Comparison of ENCODE assay signal across 1 cellular context in the genomic region with DNA sequence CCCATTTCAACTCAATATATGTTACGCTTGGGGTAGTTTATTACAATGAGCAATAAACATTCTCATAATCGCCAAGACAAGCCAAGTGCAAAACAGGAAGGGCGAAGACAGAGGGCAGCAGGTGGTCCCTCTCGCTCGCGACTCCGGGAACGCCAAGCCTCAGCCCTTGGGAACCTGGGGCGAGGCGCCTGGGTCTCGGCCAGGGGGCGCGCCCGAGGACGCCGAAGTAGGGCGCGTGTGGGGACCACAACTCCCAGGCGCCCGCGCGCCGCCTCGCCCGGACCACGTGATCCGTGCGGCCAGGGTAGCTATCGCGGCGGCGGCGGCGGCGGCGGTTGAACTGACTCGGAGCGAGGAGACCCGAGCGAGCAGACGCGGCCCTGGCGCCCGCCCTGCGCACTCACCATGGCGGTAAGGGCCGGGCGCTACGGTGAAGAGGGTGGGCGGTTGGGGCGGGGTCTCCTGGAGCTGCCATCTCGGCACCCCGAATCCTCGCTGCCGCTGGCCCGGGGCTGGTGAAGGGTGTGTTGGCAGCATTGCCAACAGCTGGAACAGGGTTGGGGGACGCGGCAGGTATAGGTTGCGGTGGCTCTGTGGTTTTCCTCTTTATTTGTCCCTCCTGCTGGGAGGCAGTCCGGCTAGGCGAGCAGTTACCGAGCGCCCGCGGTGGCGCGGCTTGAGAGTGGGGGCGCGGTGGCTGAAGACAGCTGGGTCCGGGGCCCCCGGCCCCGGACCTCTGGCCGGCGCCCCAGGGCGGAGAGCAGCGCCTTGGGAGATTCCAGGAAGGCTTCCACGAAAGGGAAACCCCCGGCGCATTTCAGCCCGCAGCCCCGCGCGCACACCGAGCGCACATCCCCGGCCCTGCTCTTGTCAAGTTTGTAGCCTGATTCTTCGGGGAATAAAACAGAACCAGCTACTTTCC.
TF ChIP-seq lines count a peak whose summit lies in the region.

A gene with protein sequence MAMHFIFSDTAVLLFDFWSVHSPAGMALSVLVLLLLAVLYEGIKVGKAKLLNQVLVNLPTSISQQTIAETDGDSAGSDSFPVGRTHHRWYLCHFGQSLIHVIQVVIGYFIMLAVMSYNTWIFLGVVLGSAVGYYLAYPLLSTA (plus strand): TSS at position 338 of the 922 bp plus-strand sequence. CDS start 68 bp downstream, at position 406.

TF ChIP-seq in GM23338, 12 proteins besides CTCF, POLR2A, EP300 and RAD21 (continued from another document):
- TF ChIP-seq, protein P1, sequence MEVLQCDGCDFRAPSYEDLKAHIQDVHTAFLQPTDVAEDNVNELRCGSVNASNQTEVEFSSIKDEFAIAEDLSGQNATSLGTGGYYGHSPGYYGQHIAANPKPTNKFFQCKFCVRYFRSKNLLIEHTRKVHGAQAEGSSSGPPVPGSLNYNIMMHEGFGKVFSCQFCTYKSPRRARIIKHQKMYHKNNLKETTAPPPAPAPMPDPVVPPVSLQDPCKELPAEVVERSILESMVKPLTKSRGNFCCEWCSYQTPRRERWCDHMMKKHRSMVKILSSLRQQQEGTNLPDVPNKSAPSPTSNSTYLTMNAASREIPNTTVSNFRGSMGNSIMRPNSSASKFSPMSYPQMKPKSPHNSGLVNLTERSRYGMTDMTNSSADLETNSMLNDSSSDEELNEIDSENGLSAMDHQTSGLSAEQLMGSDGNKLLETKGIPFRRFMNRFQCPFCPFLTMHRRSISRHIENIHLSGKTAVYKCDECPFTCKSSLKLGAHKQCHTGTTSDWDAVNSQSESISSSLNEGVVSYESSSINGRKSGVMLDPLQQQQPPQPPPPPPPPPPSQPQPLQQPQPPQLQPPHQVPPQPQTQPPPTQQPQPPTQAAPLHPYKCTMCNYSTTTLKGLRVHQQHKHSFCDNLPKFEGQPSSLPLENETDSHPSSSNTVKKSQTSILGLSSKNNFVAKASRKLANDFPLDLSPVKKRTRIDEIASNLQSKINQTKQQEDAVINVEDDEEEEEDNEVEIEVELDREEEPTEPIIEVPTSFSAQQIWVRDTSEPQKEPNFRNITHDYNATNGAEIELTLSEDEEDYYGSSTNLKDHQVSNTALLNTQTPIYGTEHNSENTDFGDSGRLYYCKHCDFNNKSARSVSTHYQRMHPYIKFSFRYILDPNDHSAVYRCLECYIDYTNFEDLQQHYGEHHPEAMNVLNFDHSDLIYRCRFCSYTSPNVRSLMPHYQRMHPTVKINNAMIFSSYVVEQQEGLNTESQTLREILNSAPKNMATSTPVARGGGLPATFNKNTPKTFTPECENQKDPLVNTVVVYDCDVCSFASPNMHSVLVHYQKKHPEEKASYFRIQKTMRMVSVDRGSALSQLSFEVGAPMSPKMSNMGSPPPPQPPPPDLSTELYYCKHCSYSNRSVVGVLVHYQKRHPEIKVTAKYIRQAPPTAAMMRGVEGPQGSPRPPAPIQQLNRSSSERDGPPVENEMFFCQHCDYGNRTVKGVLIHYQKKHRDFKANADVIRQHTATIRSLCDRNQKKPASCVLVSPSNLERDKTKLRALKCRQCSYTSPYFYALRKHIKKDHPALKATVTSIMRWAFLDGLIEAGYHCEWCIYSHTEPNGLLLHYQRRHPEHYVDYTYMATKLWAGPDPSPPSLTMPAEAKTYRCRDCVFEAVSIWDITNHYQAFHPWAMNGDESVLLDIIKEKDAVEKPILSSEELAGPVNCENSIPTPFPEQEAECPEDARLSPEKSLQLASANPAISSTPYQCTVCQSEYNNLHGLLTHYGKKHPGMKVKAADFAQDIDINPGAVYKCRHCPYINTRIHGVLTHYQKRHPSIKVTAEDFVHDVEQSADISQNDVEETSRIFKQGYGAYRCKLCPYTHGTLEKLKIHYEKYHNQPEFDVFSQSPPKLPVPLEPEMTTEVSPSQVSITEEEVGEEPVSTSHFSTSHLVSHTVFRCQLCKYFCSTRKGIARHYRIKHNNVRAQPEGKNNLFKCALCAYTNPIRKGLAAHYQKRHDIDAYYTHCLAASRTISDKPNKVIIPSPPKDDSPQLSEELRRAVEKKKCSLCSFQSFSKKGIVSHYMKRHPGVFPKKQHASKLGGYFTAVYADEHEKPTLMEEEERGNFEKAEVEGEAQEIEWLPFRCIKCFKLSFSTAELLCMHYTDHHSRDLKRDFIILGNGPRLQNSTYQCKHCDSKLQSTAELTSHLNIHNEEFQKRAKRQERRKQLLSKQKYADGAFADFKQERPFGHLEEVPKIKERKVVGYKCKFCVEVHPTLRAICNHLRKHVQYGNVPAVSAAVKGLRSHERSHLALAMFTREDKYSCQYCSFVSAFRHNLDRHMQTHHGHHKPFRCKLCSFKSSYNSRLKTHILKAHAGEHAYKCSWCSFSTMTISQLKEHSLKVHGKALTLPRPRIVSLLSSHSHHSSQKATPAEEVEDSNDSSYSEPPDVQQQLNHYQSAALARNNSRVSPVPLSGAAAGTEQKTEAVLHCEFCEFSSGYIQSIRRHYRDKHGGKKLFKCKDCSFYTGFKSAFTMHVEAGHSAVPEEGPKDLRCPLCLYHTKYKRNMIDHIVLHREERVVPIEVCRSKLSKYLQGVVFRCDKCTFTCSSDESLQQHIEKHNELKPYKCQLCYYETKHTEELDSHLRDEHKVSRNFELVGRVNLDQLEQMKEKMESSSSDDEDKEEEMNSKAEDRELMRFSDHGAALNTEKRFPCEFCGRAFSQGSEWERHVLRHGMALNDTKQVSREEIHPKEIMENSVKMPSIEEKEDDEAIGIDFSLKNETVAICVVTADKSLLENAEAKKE (CRISPR knock-in tag; IDR thresholded peaks at IDR 0.05), result no peak
- TF ChIP-seq EZH2phosphoT487 (IDR thresholded peaks at IDR 0.05; ENCODE audit: unreplicated experiment), result no peak
- TF ChIP-seq ZNF114 (CRISPR knock-in tag; IDR thresholded peaks at IDR 0.05), result no peak
- TF ChIP-seq, protein P2, sequence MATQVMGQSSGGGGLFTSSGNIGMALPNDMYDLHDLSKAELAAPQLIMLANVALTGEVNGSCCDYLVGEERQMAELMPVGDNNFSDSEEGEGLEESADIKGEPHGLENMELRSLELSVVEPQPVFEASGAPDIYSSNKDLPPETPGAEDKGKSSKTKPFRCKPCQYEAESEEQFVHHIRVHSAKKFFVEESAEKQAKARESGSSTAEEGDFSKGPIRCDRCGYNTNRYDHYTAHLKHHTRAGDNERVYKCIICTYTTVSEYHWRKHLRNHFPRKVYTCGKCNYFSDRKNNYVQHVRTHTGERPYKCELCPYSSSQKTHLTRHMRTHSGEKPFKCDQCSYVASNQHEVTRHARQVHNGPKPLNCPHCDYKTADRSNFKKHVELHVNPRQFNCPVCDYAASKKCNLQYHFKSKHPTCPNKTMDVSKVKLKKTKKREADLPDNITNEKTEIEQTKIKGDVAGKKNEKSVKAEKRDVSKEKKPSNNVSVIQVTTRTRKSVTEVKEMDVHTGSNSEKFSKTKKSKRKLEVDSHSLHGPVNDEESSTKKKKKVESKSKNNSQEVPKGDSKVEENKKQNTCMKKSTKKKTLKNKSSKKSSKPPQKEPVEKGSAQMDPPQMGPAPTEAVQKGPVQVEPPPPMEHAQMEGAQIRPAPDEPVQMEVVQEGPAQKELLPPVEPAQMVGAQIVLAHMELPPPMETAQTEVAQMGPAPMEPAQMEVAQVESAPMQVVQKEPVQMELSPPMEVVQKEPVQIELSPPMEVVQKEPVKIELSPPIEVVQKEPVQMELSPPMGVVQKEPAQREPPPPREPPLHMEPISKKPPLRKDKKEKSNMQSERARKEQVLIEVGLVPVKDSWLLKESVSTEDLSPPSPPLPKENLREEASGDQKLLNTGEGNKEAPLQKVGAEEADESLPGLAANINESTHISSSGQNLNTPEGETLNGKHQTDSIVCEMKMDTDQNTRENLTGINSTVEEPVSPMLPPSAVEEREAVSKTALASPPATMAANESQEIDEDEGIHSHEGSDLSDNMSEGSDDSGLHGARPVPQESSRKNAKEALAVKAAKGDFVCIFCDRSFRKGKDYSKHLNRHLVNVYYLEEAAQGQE (IDR thresholded peaks at IDR 0.05; ENCODE audit: unreplicated experiment), result no peak
- TF ChIP-seq STAT1 (IDR thresholded peaks at IDR 0.05; ENCODE audit: unreplicated experiment), result no peak
- TF ChIP-seq CREB1 (CRISPR knock-in tag; IDR thresholded peaks at IDR 0.05; ENCODE audit: low read depth), result peak; percentile 63
- TF ChIP-seq ZNF331 (CRISPR knock-in tag; IDR thresholded peaks at IDR 0.05; ENCODE audit: low read depth), result no peak
- TF ChIP-seq JUNB (IDR thresholded peaks at IDR 0.05; ENCODE audit: unreplicated experiment), result no peak
- no peak for TF ChIP-seq EZH2 (IDR thresholded peaks at IDR 0.05; ENCODE audit: low read depth, unreplicated experiment)
- TF ChIP-seq NANOG (IDR thresholded peaks at IDR 0.05; ENCODE audit: borderline replicate concordance), result no peak
- TF ChIP-seq, protein P3, sequence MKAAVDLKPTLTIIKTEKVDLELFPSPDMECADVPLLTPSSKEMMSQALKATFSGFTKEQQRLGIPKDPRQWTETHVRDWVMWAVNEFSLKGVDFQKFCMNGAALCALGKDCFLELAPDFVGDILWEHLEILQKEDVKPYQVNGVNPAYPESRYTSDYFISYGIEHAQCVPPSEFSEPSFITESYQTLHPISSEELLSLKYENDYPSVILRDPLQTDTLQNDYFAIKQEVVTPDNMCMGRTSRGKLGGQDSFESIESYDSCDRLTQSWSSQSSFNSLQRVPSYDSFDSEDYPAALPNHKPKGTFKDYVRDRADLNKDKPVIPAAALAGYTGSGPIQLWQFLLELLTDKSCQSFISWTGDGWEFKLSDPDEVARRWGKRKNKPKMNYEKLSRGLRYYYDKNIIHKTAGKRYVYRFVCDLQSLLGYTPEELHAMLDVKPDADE (IDR thresholded peaks at IDR 0.05), result peak; percentile 73; the same call in 1 of the 2 replicates
TF ChIP-seq in GM23338: peak in this region for 3.
